Comparison of ENCODE assay signal across 11 cellular contexts in the genomic region with DNA sequence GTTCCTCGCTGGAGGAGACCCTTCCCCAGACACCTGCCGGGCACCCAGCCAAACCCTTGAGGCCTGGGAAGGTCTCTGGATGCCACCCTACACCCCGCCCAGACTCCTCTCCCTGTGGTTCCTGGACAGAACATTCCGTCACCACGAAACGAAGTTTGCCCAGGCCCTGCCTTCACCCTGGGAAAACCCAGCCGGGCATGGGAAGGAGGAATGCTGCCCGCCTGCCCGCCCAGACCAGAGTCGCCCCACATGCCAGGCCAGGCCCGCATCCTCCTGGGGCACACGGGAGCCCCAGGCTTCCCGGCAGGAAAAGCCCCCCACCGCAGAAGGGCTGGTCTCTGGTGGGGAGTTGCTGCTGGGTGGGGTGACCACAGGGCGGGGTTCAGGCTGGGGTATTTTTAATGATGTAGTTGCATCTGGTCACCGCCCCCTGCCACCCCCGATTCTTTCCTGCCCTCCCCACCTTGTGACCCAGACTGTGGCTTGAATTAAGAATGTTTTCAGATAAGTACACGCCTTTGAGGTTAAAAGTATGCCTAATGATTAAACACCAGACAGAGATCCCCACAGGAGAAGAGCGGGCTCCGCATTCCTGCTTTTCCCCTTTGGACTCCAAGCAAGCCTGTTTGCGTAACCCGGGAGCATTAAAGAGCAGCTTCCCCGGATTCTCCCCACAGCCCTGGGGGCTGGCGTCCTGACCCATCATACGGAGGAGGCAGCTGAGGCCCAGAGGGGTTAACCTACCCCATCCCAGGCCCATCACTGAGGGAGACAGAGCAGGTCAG. TPM values are rescaled to one million over a fixed set of nuclear protein-coding genes. Genes with fewer than 3 reads are reported as not detected.
A peak's percentile ranks its signal among the peaks of the same experiment; 100 is the strongest.
DNase-seq lines count a peak whose midpoint lies in the region; ATAC-seq, FAIRE-seq and TF ChIP-seq lines count a peak whose summit lies in the region.
"Had no signal": no experiment of that assay in that cellular context is flagged by ENCODE, and none has a peak within 500 bp of the region (broad histone marks: within the 10 kb centered on the region; RNA-seq: fewer than 3 reads in every experiment).

No MANE protein-coding gene starts in this region.

- no peaks in the 10 kb centered on the region for H3K4me1 Mint-ChIP-seq in activated T-helper 1 cell treated with anti-CD3 and anti-CD28 coated beads, Interleukin-12 subunit alpha, Interleukin-12 subunit beta, Interleukin-2, Interleukin-4 antibody, amounts not matched to agents 30 ng/mL and 10 ng/mL and 1 ng/mL, durations not matched to agents 14 hours and 24 hours and 36 hours (ENCODE audit: low read depth)

- intact Hi-C loops in sciatic nerve (cut with DNase I) = no loop called here
- intact Hi-C loops in activated T-helper 1 cell treated with anti-CD3 and anti-CD28 coated beads, Interleukin-12 subunit alpha, Interleukin-12 subunit beta, Interleukin-2, Interleukin-4 antibody, amounts not matched to agents 30 ng/mL and 10 ng/mL and 1 ng/mL, durations not matched to agents 14 hours and 24 hours and 36 hours (cut with micrococcal nuclease) = loop anchor here (10.0 kb wide), 1 partner anchor 531 kb away; no protein-coding TSS in a partner anchor

- no peak overlapping the region for H3K27ac Mint-ChIP-seq in activated T-helper 1 cell treated with anti-CD3 and anti-CD28 coated beads, Interleukin-12 subunit alpha, Interleukin-12 subunit beta, Interleukin-2, Interleukin-4 antibody, amounts not matched to agents 30 ng/mL and 10 ng/mL and 1 ng/mL, durations not matched to agents 14 hours and 24 hours and 36 hours

- H3K27me3 ChIP-seq in BJ (ENCODE audit: control insufficient read depth, insufficient read depth, low read length) (no peaks in the 10 kb centered on the region), gastroesophageal sphincter (no peaks in the 10 kb centered on the region)
- H3K27me3 ChIP-seq: cardiac muscle cell had no signal

- H3K27ac ChIP-seq in adipose tissue (ENCODE audit: low read depth, low read length) (peak overlapping the region; percentile 26), gastroesophageal sphincter (peak overlapping the region; percentile 21 to 97 (median 84))
- H3K27ac ChIP-seq: cardiac muscle cell, WERI-Rb-1 had no signal

- TF ChIP-seq POLR2A in gastroesophageal sphincter (IDR thresholded peaks at IDR 0.05) = no peak

- H3K36me3 ChIP-seq in BJ (ENCODE audit: control insufficient read depth, insufficient read depth, low read length) = peaks cover 74% of the 10 kb centered on the region
- peaks cover 0 to 97% of the 10 kb centered on the region in 2 donors for H3K36me3 ChIP-seq in gastroesophageal sphincter
- H3K36me3 ChIP-seq: cardiac muscle cell, WERI-Rb-1 had no signal

- H3K4me1 ChIP-seq in gastroesophageal sphincter = peaks cover 12 to 100% (median 70%) of the 10 kb centered on the region in 3 donors

- DNase-seq in BJ (ENCODE audit: low read depth) = peak; percentile 76
- DNase-seq in sciatic nerve (ENCODE audit: low spot score) = no peak
- no peak for DNase-seq in AML-193 (lab: John Stamatoyannopoulos, UW)
- DNase-seq in activated T-helper 1 cell treated with anti-CD3 and anti-CD28 coated beads, Interleukin-12 subunit alpha, Interleukin-12 subunit beta, Interleukin-2, Interleukin-4 antibody, amounts not matched to agents 30 ng/mL and 10 ng/mL and 1 ng/mL, durations not matched to agents 14 hours and 24 hours and 36 hours (ENCODE audit: low spot score) = no peak
- DNase-seq in frontal cortex (ENCODE audit: low spot score in 2 of 2) = no peak
- DNase-seq: NCI-H524 treated with DMSO at 0.1 percent for 48 hours, WERI-Rb-1 had no signal

- CTCF ChIA-PET in BJ (lab: Yijun Ruan, JAX) = interaction anchor here (1.0 to 1.2 kb wide), 2 partner anchors 11 to 223 kb away, joined by 4 to 7 read pairs; no protein-coding TSS in a partner anchor

- no peaks in the 10 kb centered on the region for H3K9me3 Mint-ChIP-seq in activated T-helper 1 cell treated with anti-CD3 and anti-CD28 coated beads, Interleukin-12 subunit alpha, Interleukin-12 subunit beta, Interleukin-2, Interleukin-4 antibody, amounts not matched to agents 30 ng/mL and 10 ng/mL and 1 ng/mL, durations not matched to agents 14 hours and 24 hours and 36 hours

- no peak for FAIRE-seq in frontal cortex (lab: Jason Lieb, UNC)

- H3K4me3 ChIP-seq in BJ (ENCODE audit: low read depth, low read length) (no peak overlapping the region), gastroesophageal sphincter (no peak overlapping the region)
- H3K4me3 ChIP-seq: cardiac muscle cell had no signal

- 32 to 55% (median 45%) methylated on average over 25 of the region's 25 CpGs for WGBS in adipose tissue, 3 donors
- 17 to 40% methylated on average over 1 to 8 of the region's 25 CpGs for WGBS in gastroesophageal sphincter (ENCODE audit: low coverage in 1 of 2), 2 donors

- H3K36me3 Mint-ChIP-seq in activated T-helper 1 cell treated with anti-CD3 and anti-CD28 coated beads, Interleukin-12 subunit alpha, Interleukin-12 subunit beta, Interleukin-2, Interleukin-4 antibody, amounts not matched to agents 30 ng/mL and 10 ng/mL and 1 ng/mL, durations not matched to agents 14 hours and 24 hours and 36 hours (ENCODE audit: low read depth) = no peaks in the 10 kb centered on the region

- no peaks in the 10 kb centered on the region for H3K9me3 ChIP-seq in gastroesophageal sphincter

- TF ChIP-seq EP300 in gastroesophageal sphincter (IDR thresholded peaks at IDR 0.05) = no peak

- no peaks in the 10 kb centered on the region for H3K27me3 Mint-ChIP-seq in activated T-helper 1 cell treated with anti-CD3 and anti-CD28 coated beads, Interleukin-12 subunit alpha, Interleukin-12 subunit beta, Interleukin-2, Interleukin-4 antibody, amounts not matched to agents 30 ng/mL and 10 ng/mL and 1 ng/mL, durations not matched to agents 14 hours and 24 hours and 36 hours (ENCODE audit: insufficient read depth)

- H3K4me3 Mint-ChIP-seq in activated T-helper 1 cell treated with anti-CD3 and anti-CD28 coated beads, Interleukin-12 subunit alpha, Interleukin-12 subunit beta, Interleukin-2, Interleukin-4 antibody, amounts not matched to agents 30 ng/mL and 10 ng/mL and 1 ng/mL, durations not matched to agents 14 hours and 24 hours and 36 hours = no peak overlapping the region

- POLR2A ChIA-PET in BJ (lab: Charles Lee) = no interaction called here

- TF ChIP-seq CTCF in BJ (IDR thresholded peaks at IDR 0.05; ENCODE audit: insufficient read depth, low read depth, low read length) (no peak), gastroesophageal sphincter (IDR thresholded peaks at IDR 0.05) (no peak)

- ATAC-seq in gastroesophageal sphincter = peak; percentile 18
- ATAC-seq in sciatic nerve = peak; percentile 38
- ATAC-seq in GM21786 (IDR thresholded peaks at IDR 0.05; ENCODE audit: unreplicated experiment) = no peak

RNA-seq across cellular contexts. Expression of a gene that starts 44.6 kb away (rescaled TPM):
- polyA plus RNA-seq in BJ (2011; rRNA removed) (9.9 and 10.3 TPM in 2 replicates), adipose tissue (10 to 100 TPM in 1 of 3 donors, 1 to 10 TPM in 2; 7.2 to 15.4 (median 8.2) TPM)
- polyA minus RNA-seq in BJ (2011; rRNA and poly(A)+ RNA removed) = 12.8 and 20.0 TPM in 2 replicates
- total RNA-seq in gastroesophageal sphincter (10 to 100 TPM; 19.5 to 28.5 (median 26.9) TPM), sciatic nerve (39.2 TPM), frontal cortex (4.9 TPM)
- 11.6 and 14.3 TPM in 2 replicates for total RNA-seq in activated T-helper 1 cell treated with anti-CD3 and anti-CD28 coated beads, Interleukin-12 subunit alpha, Interleukin-12 subunit beta, Interleukin-2, Interleukin-4 antibody, amounts not matched to agents 30 ng/mL and 10 ng/mL and 1 ng/mL, durations not matched to agents 14 hours and 24 hours and 36 hours
